1 cellular context compared by ENCODE assay signal in the genomic region with DNA sequence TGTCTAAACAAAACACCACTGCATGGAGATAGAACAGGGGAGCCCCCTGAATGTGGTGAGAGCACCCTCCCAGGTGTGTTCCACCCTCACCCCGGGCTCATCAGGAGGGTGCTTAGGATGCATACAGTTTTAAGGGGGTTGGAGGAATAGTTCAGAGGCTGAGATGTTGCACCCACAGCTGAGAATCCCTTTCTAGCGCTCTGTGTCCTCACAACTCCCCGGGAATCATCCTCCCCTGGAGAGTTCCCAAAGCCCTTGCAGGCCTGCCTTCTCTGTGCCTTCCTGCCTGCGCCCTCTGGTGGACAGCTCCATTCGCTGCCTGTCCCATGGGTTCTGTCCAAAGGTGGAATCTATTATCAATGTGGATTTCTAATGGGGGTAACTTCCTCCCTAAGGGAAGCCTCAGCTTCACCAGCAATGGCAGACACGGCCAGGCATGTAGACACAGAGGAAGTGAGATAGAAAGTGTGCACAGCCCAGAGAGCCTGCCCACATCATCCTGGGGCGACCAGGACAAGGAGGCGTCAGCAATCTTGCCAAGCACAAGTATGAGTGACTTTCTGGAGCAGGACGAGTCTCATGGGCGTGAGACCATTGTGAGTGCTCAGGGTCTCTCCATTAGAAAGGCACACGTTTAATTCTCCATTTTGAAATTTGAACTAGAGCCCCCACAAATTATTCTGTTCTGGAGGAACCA.
TF ChIP-seq lines count a peak whose summit lies in the region.

No MANE protein-coding gene starts in this region.

TF ChIP-seq in K562, 482 proteins besides CTCF, POLR2A, EP300 and RAD21:
- no peak for TF ChIP-seq WHSC1 (IDR thresholded peaks at IDR 0.05; ENCODE audit: low read length)
- TF ChIP-seq ZKSCAN1 (IDR thresholded peaks at IDR 0.05; ENCODE audit: low read depth, low read length) = no peak
- no peak for TF ChIP-seq HNRNPLL (IDR thresholded peaks at IDR 0.05; ENCODE audit: low read depth, low read length, poor library complexity, severe bottlenecking)
- peak; percentile 61 for TF ChIP-seq SMC3 (conservative IDR thresholded peaks at IDR 0.05; ENCODE audit: insufficient read depth, low read depth, low read length)
- TF ChIP-seq, protein P1, sequence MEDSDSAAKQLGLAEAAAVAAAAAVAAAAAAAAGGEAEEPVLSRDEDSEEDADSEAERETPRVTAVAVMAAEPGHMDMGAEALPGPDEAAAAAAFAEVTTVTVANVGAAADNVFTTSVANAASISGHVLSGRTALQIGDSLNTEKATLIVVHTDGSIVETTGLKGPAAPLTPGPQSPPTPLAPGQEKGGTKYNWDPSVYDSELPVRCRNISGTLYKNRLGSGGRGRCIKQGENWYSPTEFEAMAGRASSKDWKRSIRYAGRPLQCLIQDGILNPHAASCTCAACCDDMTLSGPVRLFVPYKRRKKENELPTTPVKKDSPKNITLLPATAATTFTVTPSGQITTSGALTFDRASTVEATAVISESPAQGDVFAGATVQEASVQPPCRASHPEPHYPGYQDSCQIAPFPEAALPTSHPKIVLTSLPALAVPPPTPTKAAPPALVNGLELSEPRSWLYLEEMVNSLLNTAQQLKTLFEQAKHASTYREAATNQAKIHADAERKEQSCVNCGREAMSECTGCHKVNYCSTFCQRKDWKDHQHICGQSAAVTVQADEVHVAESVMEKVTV (CRISPR knock-in tag; IDR thresholded peaks at IDR 0.05) = peak; percentile 59
- no peak for TF ChIP-seq ZNF586 (CRISPR knock-in tag; conservative IDR thresholded peaks at IDR 0.05)
- TF ChIP-seq, protein P2, sequence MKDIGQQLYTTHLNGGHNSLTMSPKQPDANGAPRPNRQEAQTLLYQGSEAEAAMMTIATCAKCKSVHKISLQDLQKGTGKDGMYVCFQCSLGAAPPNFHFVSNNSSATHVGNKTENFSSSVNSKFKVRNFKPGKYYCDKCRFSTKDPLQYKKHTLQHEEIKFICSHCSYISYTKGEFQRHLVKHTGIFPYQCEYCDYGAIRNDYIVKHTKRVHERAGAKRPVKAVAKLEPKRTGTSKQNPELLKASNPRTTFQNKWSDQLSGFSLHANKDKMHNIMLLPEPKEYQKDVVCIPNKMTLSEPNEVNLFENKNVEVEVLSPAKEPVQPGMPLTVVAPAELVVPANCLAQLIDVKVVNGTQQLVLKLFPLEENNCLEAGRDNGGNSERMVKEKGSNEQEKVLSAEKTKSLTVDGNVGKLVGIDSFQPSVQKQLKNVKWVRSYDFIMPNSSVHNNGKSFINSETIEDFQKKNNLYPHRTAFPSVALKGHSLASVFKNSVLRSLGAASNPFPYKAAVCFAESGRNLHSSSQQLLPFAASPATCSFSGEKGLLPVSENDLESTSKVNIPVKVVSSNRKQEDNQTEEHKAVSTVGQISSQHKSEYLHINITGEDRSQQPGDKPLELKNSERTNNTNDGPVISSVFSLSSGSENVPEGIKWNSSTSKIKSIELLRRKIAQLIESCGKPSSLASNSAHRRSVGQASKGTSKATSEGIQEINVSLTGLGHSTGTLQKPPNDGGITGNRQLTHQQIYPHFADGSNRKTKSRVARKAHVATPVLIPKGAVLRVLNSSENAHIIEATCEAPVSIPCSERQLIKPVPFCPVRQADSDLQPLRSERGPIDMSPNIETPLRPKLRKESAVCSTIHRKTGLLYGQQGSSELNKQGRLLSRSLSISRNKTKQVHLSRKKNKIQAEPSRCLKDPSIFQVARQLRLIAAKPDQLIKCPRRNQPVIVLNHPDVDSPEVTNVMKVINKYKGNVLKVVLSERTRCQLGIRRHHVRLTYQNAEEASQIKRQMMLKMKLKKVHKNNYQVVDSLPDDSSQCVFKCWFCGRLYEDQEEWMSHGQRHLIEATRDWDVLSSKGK (CRISPR knock-in tag; IDR thresholded peaks at IDR 0.05) = no peak
